1 cellular context compared by ENCODE assay signal in the genomic region with DNA sequence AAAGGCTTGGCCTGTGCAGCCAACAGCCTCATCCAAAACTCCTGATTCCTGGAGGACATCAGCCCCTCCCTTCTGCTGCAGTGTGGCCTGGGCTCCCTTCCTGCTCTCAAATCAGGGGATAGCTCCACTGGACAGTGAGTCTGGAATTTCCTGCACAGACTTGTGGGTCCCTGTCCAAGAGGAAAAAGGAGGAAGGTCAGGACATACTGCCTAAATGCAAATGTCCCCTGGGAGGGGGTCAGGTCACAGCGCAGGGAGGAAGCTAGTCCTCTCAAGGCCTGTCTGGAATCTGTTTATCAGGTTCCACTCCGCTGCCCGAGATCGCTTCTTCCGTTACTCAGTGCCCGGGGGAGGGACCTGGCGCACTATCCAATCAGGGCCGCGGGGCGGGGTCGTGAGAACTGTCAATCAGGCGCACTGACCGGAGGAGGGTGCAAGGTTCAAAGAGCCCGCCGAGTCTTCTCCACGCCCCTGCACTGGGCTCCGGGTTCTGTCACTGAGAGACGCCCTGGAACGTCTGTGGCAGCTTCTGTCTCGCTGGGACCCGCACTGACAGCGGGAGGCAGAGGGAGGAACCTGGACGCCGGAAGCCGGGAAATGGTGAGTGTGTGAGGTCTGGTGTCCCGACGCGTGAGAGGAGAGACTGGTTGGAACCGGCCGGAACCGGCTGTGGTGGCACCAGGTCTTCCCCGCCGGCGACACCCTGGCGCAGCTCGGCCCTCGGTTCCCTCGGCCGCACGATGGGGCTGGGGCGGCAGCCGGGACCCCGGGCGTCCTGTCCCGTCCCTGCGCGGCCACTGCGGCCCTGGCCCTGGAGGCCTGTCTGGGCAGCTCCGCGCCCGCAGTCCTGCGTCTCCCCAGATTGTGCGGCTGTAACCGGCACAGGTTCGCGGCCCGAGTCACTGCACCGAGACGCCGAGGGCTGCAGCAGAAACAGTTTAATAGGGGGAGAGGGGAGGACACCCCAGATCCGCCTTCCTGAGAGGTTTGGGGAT.
TF ChIP-seq lines count a peak whose summit lies in the region.

A gene (plus strand): TSS at position 404 of the 995 bp plus-strand sequence. CDS start 194 bp downstream, at position 598.

TF ChIP-seq in K562, 482 proteins besides CTCF, POLR2A, EP300 and RAD21 (continued from another document and continues in another):
- TF ChIP-seq, protein P1, sequence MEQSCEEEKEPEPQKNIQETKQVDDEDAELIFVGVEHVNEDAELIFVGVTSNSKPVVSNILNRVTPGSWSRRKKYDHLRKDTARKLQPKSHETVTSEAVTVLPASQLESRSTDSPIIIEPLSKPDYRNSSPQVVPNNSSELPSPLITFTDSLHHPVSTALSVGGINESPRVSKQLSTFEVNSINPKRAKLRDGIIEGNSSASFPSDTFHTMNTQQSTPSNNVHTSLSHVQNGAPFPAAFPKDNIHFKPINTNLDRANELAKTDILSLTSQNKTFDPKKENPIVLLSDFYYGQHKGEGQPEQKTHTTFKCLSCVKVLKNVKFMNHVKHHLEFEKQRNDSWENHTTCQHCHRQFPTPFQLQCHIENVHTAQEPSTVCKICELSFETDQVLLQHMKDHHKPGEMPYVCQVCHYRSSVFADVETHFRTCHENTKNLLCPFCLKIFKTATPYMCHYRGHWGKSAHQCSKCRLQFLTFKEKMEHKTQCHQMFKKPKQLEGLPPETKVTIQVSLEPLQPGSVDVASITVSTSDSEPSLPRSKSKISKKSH (CRISPR knock-in tag; IDR thresholded peaks at IDR 0.05), result no peak
- TF ChIP-seq ZKSCAN3 (CRISPR knock-in tag; IDR thresholded peaks at IDR 0.05) (no peak), ZNF124 (CRISPR knock-in tag; IDR thresholded peaks at IDR 0.05) (no peak), E2F3 (CRISPR knock-in tag; IDR thresholded peaks at IDR 0.05) (no peak), RFX5 (IDR thresholded peaks at IDR 0.05; ENCODE audit: low read depth, low read length) (no peak), ZNF707 (CRISPR knock-in tag; conservative IDR thresholded peaks at IDR 0.05) (no peak), ARID2 (IDR thresholded peaks at IDR 0.05) (no peak), ETV5 (CRISPR knock-in tag; IDR thresholded peaks at IDR 0.05; ENCODE audit: low read depth) (peak; percentile 51; the same call in 1 of the 2 replicates), NELFE (IDR thresholded peaks at IDR 0.05; ENCODE audit: insufficient read depth, insufficient read length) (no peak), DMBX1 (CRISPR knock-in tag; IDR thresholded peaks at IDR 0.05; ENCODE audit: borderline replicate concordance) (peak; percentile 18; the same call in 1 of the 2 replicates), ZEB2 (IDR thresholded peaks at IDR 0.05) (no peak), CCNT2 (IDR thresholded peaks at IDR 0.05; ENCODE audit: borderline replicate concordance, extremely low read depth, insufficient read length, low read depth, low read length) (peak; percentile 25), FOXK1 (CRISPR knock-in tag; IDR thresholded peaks at IDR 0.05; ENCODE audit: borderline replicate concordance) (0 out of 2 replicates have a peak, but pooled peaks have one; percentile 38), NFE2L1 (tag; IDR thresholded peaks at IDR 0.05; ENCODE audit: borderline replicate concordance, low read depth) (no peak), C11orf30 (IDR thresholded peaks at IDR 0.05; ENCODE audit: low read depth) (no peak), CBX8 (IDR thresholded peaks at IDR 0.05; ENCODE audit: borderline replicate concordance, extremely low read depth, low read depth, low read length, poor library complexity, severe bottlenecking) (no peak), BRD9 (IDR thresholded peaks at IDR 0.05; ENCODE audit: low read depth, partially characterized antibody) (no peak), PYGO2 (tag; IDR thresholded peaks at IDR 0.05) (no peak), MTA1 (IDR thresholded peaks at IDR 0.05; ENCODE audit: borderline replicate concordance) (peak; percentile 13; the same call in 1 of the 2 replicates), CBX2 (IDR thresholded peaks at IDR 0.05; ENCODE audit: insufficient read depth, low read length, poor library complexity, severe bottlenecking) (no peak), TBL1XR1 (IDR thresholded peaks at IDR 0.05; ENCODE audit: low read length in 2 of 2) (0 out of 4 replicates have a peak, but pooled peaks of 1 of the 2 experiments have one; percentile 24), ZNF431 (CRISPR knock-in tag; IDR thresholded peaks at IDR 0.05) (no peak), SMAD3 (CRISPR knock-in tag; conservative IDR thresholded peaks at IDR 0.05) (no peak), MYBL2 (IDR thresholded peaks at IDR 0.05; ENCODE audit: low read depth) (no peak), MYBL2 (CRISPR knock-in tag; IDR thresholded peaks at IDR 0.05; ENCODE audit: borderline replicate concordance) (no peak), JUND (IDR thresholded peaks at IDR 0.05; ENCODE audit: borderline replicate concordance, low read depth, low read length) (peak; percentile 1; the same call in 1 of the 2 replicates), JUND (tag; IDR thresholded peaks at IDR 0.05; ENCODE audit: borderline replicate concordance, low read depth, low read length) (no peak; the same call in 2 of the 3 replicates), FOXK2 (conservative IDR thresholded peaks at IDR 0.05 in 1 of 2, IDR thresholded peaks at IDR 0.05 in 1 of 2; ENCODE audit: low read depth in 2 of 2) (peak in 1 of 2 experiments; percentile 31; a peak in 1 of 4 replicates), ZBTB7A (IDR thresholded peaks at IDR 0.05; ENCODE audit: borderline replicate concordance, control insufficient read depth, low read depth, low read length) (no peak), TRIM24 (IDR thresholded peaks at IDR 0.05) (peak in 1 of 2 experiments; percentile 85; a peak in 2 of 4 replicates), FOSL1 (tag; conservative IDR thresholded peaks at IDR 0.05) (peak; percentile 33; the same call in 1 of the 2 replicates), RHOXF2B (CRISPR knock-in tag; conservative IDR thresholded peaks at IDR 0.05) (no peak), MXI1 (IDR thresholded peaks at IDR 0.05; ENCODE audit: low read depth, low read length) (no peak), ZNF212 (CRISPR knock-in tag; IDR thresholded peaks at IDR 0.05) (no peak), ZNF134 (CRISPR knock-in tag; conservative IDR thresholded peaks at IDR 0.05) (no peak), POLR2AphosphoS2 (IDR thresholded peaks at IDR 0.05; ENCODE audit: low read length) (no peak; the same call in 1 of the 2 replicates), ILK (tag; IDR thresholded peaks at IDR 0.05; ENCODE audit: borderline replicate concordance, low read depth) (no peak)
- TF ChIP-seq, protein P2, sequence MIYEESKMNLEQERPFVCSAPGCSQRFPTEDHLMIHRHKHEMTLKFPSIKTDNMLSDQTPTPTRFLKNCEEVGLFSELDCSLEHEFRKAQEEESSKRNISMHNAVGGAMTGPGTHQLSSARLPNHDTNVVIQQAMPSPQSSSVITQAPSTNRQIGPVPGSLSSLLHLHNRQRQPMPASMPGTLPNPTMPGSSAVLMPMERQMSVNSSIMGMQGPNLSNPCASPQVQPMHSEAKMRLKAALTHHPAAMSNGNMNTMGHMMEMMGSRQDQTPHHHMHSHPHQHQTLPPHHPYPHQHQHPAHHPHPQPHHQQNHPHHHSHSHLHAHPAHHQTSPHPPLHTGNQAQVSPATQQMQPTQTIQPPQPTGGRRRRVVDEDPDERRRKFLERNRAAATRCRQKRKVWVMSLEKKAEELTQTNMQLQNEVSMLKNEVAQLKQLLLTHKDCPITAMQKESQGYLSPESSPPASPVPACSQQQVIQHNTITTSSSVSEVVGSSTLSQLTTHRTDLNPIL (CRISPR knock-in tag; IDR thresholded peaks at IDR 0.05), result no peak
- TF ChIP-seq, protein P3, sequence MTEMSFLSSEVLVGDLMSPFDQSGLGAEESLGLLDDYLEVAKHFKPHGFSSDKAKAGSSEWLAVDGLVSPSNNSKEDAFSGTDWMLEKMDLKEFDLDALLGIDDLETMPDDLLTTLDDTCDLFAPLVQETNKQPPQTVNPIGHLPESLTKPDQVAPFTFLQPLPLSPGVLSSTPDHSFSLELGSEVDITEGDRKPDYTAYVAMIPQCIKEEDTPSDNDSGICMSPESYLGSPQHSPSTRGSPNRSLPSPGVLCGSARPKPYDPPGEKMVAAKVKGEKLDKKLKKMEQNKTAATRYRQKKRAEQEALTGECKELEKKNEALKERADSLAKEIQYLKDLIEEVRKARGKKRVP (CRISPR knock-in tag; IDR thresholded peaks at IDR 0.05), result 0 out of 2 replicates have a peak, but pooled peaks have one; percentile 38
- TF ChIP-seq, protein P4, sequence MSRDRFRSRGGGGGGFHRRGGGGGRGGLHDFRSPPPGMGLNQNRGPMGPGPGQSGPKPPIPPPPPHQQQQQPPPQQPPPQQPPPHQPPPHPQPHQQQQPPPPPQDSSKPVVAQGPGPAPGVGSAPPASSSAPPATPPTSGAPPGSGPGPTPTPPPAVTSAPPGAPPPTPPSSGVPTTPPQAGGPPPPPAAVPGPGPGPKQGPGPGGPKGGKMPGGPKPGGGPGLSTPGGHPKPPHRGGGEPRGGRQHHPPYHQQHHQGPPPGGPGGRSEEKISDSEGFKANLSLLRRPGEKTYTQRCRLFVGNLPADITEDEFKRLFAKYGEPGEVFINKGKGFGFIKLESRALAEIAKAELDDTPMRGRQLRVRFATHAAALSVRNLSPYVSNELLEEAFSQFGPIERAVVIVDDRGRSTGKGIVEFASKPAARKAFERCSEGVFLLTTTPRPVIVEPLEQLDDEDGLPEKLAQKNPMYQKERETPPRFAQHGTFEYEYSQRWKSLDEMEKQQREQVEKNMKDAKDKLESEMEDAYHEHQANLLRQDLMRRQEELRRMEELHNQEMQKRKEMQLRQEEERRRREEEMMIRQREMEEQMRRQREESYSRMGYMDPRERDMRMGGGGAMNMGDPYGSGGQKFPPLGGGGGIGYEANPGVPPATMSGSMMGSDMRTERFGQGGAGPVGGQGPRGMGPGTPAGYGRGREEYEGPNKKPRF (IDR thresholded peaks at IDR 0.05; ENCODE audit: low read depth, low read length), result no peak
- TF ChIP-seq, protein P5, sequence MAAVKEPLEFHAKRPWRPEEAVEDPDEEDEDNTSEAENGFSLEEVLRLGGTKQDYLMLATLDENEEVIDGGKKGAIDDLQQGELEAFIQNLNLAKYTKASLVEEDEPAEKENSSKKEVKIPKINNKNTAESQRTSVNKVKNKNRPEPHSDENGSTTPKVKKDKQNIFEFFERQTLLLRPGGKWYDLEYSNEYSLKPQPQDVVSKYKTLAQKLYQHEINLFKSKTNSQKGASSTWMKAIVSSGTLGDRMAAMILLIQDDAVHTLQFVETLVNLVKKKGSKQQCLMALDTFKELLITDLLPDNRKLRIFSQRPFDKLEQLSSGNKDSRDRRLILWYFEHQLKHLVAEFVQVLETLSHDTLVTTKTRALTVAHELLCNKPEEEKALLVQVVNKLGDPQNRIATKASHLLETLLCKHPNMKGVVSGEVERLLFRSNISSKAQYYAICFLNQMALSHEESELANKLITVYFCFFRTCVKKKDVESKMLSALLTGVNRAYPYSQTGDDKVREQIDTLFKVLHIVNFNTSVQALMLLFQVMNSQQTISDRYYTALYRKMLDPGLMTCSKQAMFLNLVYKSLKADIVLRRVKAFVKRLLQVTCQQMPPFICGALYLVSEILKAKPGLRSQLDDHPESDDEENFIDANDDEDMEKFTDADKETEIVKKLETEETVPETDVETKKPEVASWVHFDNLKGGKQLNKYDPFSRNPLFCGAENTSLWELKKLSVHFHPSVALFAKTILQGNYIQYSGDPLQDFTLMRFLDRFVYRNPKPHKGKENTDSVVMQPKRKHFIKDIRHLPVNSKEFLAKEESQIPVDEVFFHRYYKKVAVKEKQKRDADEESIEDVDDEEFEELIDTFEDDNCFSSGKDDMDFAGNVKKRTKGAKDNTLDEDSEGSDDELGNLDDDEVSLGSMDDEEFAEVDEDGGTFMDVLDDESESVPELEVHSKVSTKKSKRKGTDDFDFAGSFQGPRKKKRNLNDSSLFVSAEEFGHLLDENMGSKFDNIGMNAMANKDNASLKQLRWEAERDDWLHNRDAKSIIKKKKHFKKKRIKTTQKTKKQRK (IDR thresholded peaks at IDR 0.05; ENCODE audit: borderline replicate concordance, low read depth, low read length), result no peak
- TF ChIP-seq, protein P6, sequence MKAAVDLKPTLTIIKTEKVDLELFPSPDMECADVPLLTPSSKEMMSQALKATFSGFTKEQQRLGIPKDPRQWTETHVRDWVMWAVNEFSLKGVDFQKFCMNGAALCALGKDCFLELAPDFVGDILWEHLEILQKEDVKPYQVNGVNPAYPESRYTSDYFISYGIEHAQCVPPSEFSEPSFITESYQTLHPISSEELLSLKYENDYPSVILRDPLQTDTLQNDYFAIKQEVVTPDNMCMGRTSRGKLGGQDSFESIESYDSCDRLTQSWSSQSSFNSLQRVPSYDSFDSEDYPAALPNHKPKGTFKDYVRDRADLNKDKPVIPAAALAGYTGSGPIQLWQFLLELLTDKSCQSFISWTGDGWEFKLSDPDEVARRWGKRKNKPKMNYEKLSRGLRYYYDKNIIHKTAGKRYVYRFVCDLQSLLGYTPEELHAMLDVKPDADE (conservative IDR thresholded peaks at IDR 0.05; ENCODE audit: control insufficient read depth, low read depth, low read length), result peak; percentile 56
- TF ChIP-seq, protein P7, sequence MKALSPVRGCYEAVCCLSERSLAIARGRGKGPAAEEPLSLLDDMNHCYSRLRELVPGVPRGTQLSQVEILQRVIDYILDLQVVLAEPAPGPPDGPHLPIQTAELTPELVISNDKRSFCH (CRISPR knock-in tag; IDR thresholded peaks at IDR 0.05), result no peak
- TF ChIP-seq, protein P7 (tag; IDR thresholded peaks at IDR 0.05), result no peak
- TF ChIP-seq, protein P8, sequence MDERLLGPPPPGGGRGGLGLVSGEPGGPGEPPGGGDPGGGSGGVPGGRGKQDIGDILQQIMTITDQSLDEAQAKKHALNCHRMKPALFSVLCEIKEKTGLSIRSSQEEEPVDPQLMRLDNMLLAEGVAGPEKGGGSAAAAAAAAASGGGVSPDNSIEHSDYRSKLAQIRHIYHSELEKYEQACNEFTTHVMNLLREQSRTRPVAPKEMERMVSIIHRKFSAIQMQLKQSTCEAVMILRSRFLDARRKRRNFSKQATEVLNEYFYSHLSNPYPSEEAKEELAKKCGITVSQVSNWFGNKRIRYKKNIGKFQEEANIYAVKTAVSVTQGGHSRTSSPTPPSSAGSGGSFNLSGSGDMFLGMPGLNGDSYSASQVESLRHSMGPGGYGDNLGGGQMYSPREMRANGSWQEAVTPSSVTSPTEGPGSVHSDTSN (CRISPR knock-in tag; IDR thresholded peaks at IDR 0.05; ENCODE audit: low read depth), result peak; percentile 78
- TF ChIP-seq, protein P8 (tag; conservative IDR thresholded peaks at IDR 0.05; ENCODE audit: low read depth), result peak; percentile 97
